In the genomic region with DNA sequence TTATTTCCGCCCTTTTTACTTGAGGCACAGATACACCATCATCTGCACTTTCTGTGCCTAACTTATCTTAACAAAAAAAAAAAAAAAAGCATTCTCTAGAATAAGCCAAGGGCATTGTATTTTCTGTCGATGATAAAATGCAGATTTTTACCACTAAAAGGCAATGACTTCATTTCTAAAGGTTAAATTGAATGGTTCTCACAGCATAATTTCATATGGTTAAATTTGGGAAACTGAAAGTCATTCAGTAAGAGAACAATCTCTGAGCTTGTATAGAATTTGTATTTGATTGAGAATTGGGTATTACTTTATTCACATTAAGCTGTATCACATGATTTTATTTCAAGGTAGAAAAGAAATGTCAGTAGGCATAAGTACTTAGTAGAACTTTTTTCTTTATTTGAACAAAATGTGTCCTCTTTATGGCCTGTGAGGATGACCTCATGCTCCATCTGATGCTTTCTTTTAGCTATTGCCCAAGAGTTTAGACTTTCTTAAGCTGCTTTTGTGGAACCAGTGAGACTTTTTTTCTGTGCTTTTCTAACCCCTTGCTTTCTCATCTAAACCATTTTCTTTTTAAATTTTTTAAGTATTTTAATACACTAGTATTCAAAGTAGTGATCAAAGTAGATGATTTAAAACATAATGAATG, we compare ENCODE assay signal across 18 cellular contexts.
DNase-seq lines count a peak whose midpoint lies in the region; ATAC-seq and TF ChIP-seq lines count a peak whose summit lies in the region.
"Had no signal": no experiment of that assay in that cellular context is flagged by ENCODE, and none has a peak within 500 bp of the region (broad histone marks: within the 10 kb centered on the region; RNA-seq: fewer than 3 reads in every experiment).

No MANE protein-coding gene starts in this region.

- H3K36me3 Mint-ChIP-seq in activated CD4-positive, alpha-beta T cell treated with anti-CD3 and anti-CD28 coated beads for 36 hours (ENCODE audit: low read depth) = peaks cover 4% of the 10 kb centered on the region
- H3K36me3 Mint-ChIP-seq in activated CD4-positive, alpha-beta T cell treated with anti-CD3 and anti-CD28 coated beads, Interleukin-2, amount 10 ng/mL, durations not matched to agents 7 days and 5 days (ENCODE audit: low read depth) = peaks cover 2% of the 10 kb centered on the region
- H3K36me3 Mint-ChIP-seq: immature natural killer cell had no signal

- ATAC-seq in activated CD4-positive, alpha-beta T cell treated with anti-CD3 and anti-CD28 coated beads for 36 hours = peak; percentile 55
- ATAC-seq in HG02623 (IDR thresholded peaks at IDR 0.05; ENCODE audit: unreplicated experiment) = no peak
- ATAC-seq: Panc1; stimulated activated memory B cell treated with anti-CD40 and anti-IgM and Interleukin-4, amounts not matched to agents 10 μg/mL and 1 μg/mL and 100 μg/mL, for 72 hours had no signal

- H3K9me3 ChIP-seq in HEK293 (ENCODE audit: control insufficient read depth, insufficient read depth, low read depth, low read length) (no peaks in the 10 kb centered on the region), sigmoid colon (no peaks in the 10 kb centered on the region)
- H3K9me3 ChIP-seq: ascending aorta, neutrophil, uterus had no signal

- TF ChIP-seq CTCF in HEK293 (tag by site-specific recombination; IDR thresholded peaks at IDR 0.05) (no peak), brain microvascular endothelial cell (IDR thresholded peaks at IDR 0.05; ENCODE audit: low read depth, low read length, missing control alignments) (no peak), sigmoid colon (IDR thresholded peaks at IDR 0.05) (no peak)

- no peaks in the 10 kb centered on the region for H3K27me3 ChIP-seq in brain microvascular endothelial cell (replicated peaks)
- no peaks in the 10 kb centered on the region for H3K27me3 ChIP-seq in sigmoid colon
- H3K27me3 ChIP-seq: ascending aorta, neutrophil, uterus had no signal

- no peaks in the 10 kb centered on the region for H3K9me3 Mint-ChIP-seq in activated CD4-positive, alpha-beta T cell treated with anti-CD3 and anti-CD28 coated beads for 36 hours (ENCODE audit: low read depth)
- H3K9me3 Mint-ChIP-seq in activated CD4-positive, alpha-beta T cell treated with anti-CD3 and anti-CD28 coated beads, Interleukin-2, amount 10 ng/mL, durations not matched to agents 7 days and 5 days = no peaks in the 10 kb centered on the region
- H3K9me3 Mint-ChIP-seq: immature natural killer cell; stimulated activated memory B cell treated with anti-CD40 and anti-IgM and Interleukin-4, amounts not matched to agents 10 μg/mL and 1 μg/mL and 100 μg/mL, for 72 hours had no signal

- no peak overlapping the region for H3K27ac Mint-ChIP-seq in activated CD4-positive, alpha-beta T cell treated with anti-CD3 and anti-CD28 coated beads for 36 hours
- no peak overlapping the region for H3K27ac Mint-ChIP-seq in activated CD4-positive, alpha-beta T cell treated with anti-CD3 and anti-CD28 coated beads, Interleukin-2, amount 10 ng/mL, durations not matched to agents 7 days and 5 days
- H3K27ac Mint-ChIP-seq: stimulated activated memory B cell treated with anti-CD40 and anti-IgM and Interleukin-4, amounts not matched to agents 10 μg/mL and 1 μg/mL and 100 μg/mL, for 72 hours had no signal

- intact Hi-C loops in activated CD4-positive, alpha-beta T cell treated with anti-CD3 and anti-CD28 coated beads for 36 hours (cut with DNase I, micrococcal nuclease) = no loop called here
- intact Hi-C loops in sigmoid colon (cut with DNase I) = no loop called here

- 94 to 96% methylated on average over 2 of the region's 2 CpGs for WGBS in sigmoid colon, 2 donors

- no peak overlapping the region for H3K4me3 Mint-ChIP-seq in activated CD4-positive, alpha-beta T cell treated with anti-CD3 and anti-CD28 coated beads for 36 hours
- no peak overlapping the region for H3K4me3 Mint-ChIP-seq in activated CD4-positive, alpha-beta T cell treated with anti-CD3 and anti-CD28 coated beads, Interleukin-2, amount 10 ng/mL, durations not matched to agents 7 days and 5 days
- H3K4me3 Mint-ChIP-seq: immature natural killer cell; stimulated activated memory B cell treated with anti-CD40 and anti-IgM and Interleukin-4, amounts not matched to agents 10 μg/mL and 1 μg/mL and 100 μg/mL, for 72 hours had no signal

- no peak overlapping the region for H3K27ac ChIP-seq in HEK293 (ENCODE audit: extremely low read depth, low read depth, low read length)
- no peak overlapping the region for H3K27ac ChIP-seq in brain microvascular endothelial cell
- no peak overlapping the region for H3K27ac ChIP-seq in sigmoid colon
- H3K27ac ChIP-seq: ascending aorta, neutrophil, uterus had no signal

- CTCF ChIA-PET in activated CD4-positive, alpha-beta T cell treated with anti-CD3 and anti-CD28 coated beads for 36 hours (lab: Charles Lee) = interaction anchor here (0.7 to 1.2 kb wide), 4 partner anchors 17 to 361 kb away, joined by 3 to 5 read pairs (median 3); no protein-coding TSS in a partner anchor
- CTCF ChIA-PET in activated CD4-positive, alpha-beta T cell treated with anti-CD3 and anti-CD28 coated beads, Interleukin-2, amount 10 ng/mL, durations not matched to agents 7 days and 5 days (lab: Charles Lee) = interaction anchor here (0.6 to 0.7 kb wide), 2 partner anchors 15 to 60 kb away, joined by 3 read pairs; no protein-coding TSS in a partner anchor
- CTCF ChIA-PET in HEK293 (lab: Yijun Ruan, JAX) = interaction anchor here (0.6 kb wide), 2 partner anchors 114 to 125 kb away, joined by 3 to 6 read pairs; no protein-coding TSS in a partner anchor

- POLR2A ChIA-PET in activated CD4-positive, alpha-beta T cell treated with anti-CD3 and anti-CD28 coated beads for 36 hours (lab: Charles Lee) = no interaction called here
- POLR2A ChIA-PET in activated CD4-positive, alpha-beta T cell treated with anti-CD3 and anti-CD28 coated beads, Interleukin-2, amount 10 ng/mL, durations not matched to agents 7 days and 5 days (lab: Charles Lee) = interaction anchor here (0.6 kb wide), 1 partner anchor 25 kb away, joined by 6 read pairs; no protein-coding TSS in a partner anchor
- POLR2A ChIA-PET in HEK293 (lab: Yijun Ruan, JAX) = no interaction called here

- no peak for TF ChIP-seq POLR2A in sigmoid colon (IDR thresholded peaks at IDR 0.05)

- 0 out of 2 replicates have a peak, but pooled peaks cover 3% of the 10 kb centered on the region for H3K4me1 ChIP-seq in HEK293 (ENCODE audit: control insufficient read depth, insufficient read depth, low read length)
- H3K4me1 ChIP-seq in sigmoid colon = no peaks in the 10 kb centered on the region
- H3K4me1 ChIP-seq: ascending aorta, uterus had no signal

- in situ Hi-C loops in brain microvascular endothelial cell (cut with HindIII; ENCODE audit: low pct_ligation_motif_present, low sequenced_read_pairs) = no loop called here

- no peaks in the 10 kb centered on the region for H3K27me3 Mint-ChIP-seq in activated CD4-positive, alpha-beta T cell treated with anti-CD3 and anti-CD28 coated beads for 36 hours
- H3K27me3 Mint-ChIP-seq in activated CD4-positive, alpha-beta T cell treated with anti-CD3 and anti-CD28 coated beads, Interleukin-2, amount 10 ng/mL, durations not matched to agents 7 days and 5 days = no peaks in the 10 kb centered on the region
- H3K27me3 Mint-ChIP-seq: stimulated activated memory B cell treated with anti-CD40 and anti-IgM and Interleukin-4, amounts not matched to agents 10 μg/mL and 1 μg/mL and 100 μg/mL, for 72 hours had no signal

- H3K4me3 ChIP-seq in HEK293 (ENCODE audit: low read depth, low read length) (no peak overlapping the region), brain microvascular endothelial cell (ENCODE audit: low read depth, low read length) (no peak overlapping the region), sigmoid colon (no peak overlapping the region)
- H3K4me3 ChIP-seq: ascending aorta, uterus had no signal

- no peak for TF ChIP-seq EP300 in sigmoid colon (IDR thresholded peaks at IDR 0.05)

- H3K4me1 Mint-ChIP-seq in activated CD4-positive, alpha-beta T cell treated with anti-CD3 and anti-CD28 coated beads for 36 hours = peaks cover 14% of the 10 kb centered on the region
- H3K4me1 Mint-ChIP-seq in activated CD4-positive, alpha-beta T cell treated with anti-CD3 and anti-CD28 coated beads, Interleukin-2, amount 10 ng/mL, durations not matched to agents 7 days and 5 days = no peaks in the 10 kb centered on the region

- H3K36me3 ChIP-seq in HEK293 (ENCODE audit: control insufficient read depth in 2 of 2, insufficient read depth in 1 of 2, low read length in 2 of 2) = no peaks in the 10 kb centered on the region
- H3K36me3 ChIP-seq in brain microvascular endothelial cell (replicated peaks) = no peaks in the 10 kb centered on the region
- H3K36me3 ChIP-seq in sigmoid colon = no peaks in the 10 kb centered on the region
- H3K36me3 ChIP-seq: ascending aorta, neutrophil, uterus had no signal

- no peak for DNase-seq in activated CD4-positive, alpha-beta T cell treated with anti-CD3 and anti-CD28 coated beads for 36 hours
- no peak for DNase-seq in activated CD4-positive, alpha-beta T cell treated with anti-CD3 and anti-CD28 coated beads, Interleukin-2, amount 10 ng/mL, durations not matched to agents 7 days and 5 days
- peak; percentile 22 for DNase-seq in brain microvascular endothelial cell
- DNase-seq in myocyte (ENCODE audit: low read depth) = peak; percentile 42
- DNase-seq in NOMO-1 treated with dmso at 0.1 percent for 144 hours (lab: John Stamatoyannopoulos, UW; ENCODE audit: unreplicated experiment) = no peak
- no peak for DNase-seq in sigmoid colon
- DNase-seq: activated CD4-positive, alpha-beta T cell treated with anti-CD3 and anti-CD28 coated beads for 1 hour; immature natural killer cell; midbrain; NCI-H146; NCI-H524; uterus had no signal

TF ChIP-seq in HEK293, 187 proteins besides CTCF, POLR2A, EP300 and RAD21 (continues in another document):
- TF ChIP-seq ZNF366 (tag by site-specific recombination; conservative IDR thresholded peaks at IDR 0.05) = 0 out of 2 replicates have a peak, but pooled peaks have one; percentile 9
- TF ChIP-seq PRDM1 (tag by site-specific recombination; IDR thresholded peaks at IDR 0.05) = peak; percentile 88
- TF ChIP-seq SCRT2 (tag by site-specific recombination; IDR thresholded peaks at IDR 0.05) = 0 out of 2 replicates have a peak, but pooled peaks have one; percentile 15
- TF ChIP-seq, protein P1, sequence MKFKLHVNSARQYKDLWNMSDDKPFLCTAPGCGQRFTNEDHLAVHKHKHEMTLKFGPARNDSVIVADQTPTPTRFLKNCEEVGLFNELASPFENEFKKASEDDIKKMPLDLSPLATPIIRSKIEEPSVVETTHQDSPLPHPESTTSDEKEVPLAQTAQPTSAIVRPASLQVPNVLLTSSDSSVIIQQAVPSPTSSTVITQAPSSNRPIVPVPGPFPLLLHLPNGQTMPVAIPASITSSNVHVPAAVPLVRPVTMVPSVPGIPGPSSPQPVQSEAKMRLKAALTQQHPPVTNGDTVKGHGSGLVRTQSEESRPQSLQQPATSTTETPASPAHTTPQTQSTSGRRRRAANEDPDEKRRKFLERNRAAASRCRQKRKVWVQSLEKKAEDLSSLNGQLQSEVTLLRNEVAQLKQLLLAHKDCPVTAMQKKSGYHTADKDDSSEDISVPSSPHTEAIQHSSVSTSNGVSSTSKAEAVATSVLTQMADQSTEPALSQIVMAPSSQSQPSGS (tag by site-specific recombination; IDR thresholded peaks at IDR 0.05; ENCODE audit: low read depth) = peak; percentile 47; the same call in 1 of the 2 replicates
- no peak for TF ChIP-seq ZNF138 (tag by site-specific recombination; IDR thresholded peaks at IDR 0.05; ENCODE audit: borderline replicate concordance)

Comparison
In these comparisons a context has a peak if more than half of its experiments do, and no peak if none do; other contexts are left out.
1. DNase-seq: peak in brain microvascular endothelial cell (single experiment) and myocyte (single experiment); none in activated CD4-positive, alpha-beta T cell treated with anti-CD3 and anti-CD28 coated beads for 36 hours (single experiment), activated CD4-positive, alpha-beta T cell treated with anti-CD3 and anti-CD28 coated beads, Interleukin-2, amount 10 ng/mL, durations not matched to agents 7 days and 5 days (single experiment), NOMO-1 treated with dmso at 0.1 percent for 144 hours (single experiment) and sigmoid colon (single experiment).